In the genomic region with DNA sequence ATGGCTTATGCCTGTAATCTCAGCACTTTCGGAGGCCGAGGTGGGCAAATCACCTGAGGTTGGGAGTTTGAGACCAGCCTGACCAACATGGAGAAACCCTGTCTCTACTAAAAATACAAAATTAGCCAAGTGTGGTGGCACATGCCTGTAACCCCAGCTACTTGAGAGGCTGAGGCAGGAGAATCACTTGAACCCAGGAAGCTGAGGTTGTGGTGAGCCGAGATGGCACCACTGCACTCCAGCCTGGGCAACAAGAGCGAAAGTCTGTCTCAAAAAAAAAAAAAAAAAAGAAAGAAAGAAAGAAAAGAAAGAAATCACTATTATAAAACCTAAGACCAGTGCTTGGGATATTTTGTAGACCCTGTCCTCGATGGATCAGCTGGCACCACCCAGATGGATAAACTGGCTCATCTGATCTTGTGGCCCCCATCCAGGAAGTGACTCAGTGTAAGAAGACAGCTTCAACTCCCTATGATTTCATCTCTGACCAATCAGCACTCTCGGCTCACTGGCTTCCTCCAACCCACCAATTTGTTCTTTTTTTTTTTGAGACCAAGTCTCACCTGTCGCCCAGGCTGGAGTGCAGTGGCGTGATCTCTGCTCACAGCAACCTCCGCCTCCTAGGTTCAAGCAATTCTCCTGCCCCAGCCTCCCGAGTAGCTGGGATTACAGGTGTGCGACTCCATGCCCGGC, we compare ENCODE assay signal across 1 cellular context.
TF ChIP-seq lines count a peak whose summit lies in the region.

No MANE protein-coding gene starts in this region.

TF ChIP-seq in SK-N-SH, 30 proteins besides CTCF, POLR2A, EP300 and RAD21:
- TF ChIP-seq NFIC (IDR thresholded peaks at IDR 0.05; ENCODE audit: borderline replicate concordance) (0 out of 2 replicates have a peak, but pooled peaks have one; percentile 33), JUND (IDR thresholded peaks at IDR 0.05) (peak; percentile 42), ELF1 (IDR thresholded peaks at IDR 0.05) (0 out of 2 replicates have a peak, but pooled peaks have one; percentile 10), PBX3 (IDR thresholded peaks at IDR 0.05) (peak; percentile 56), TCF12 (IDR thresholded peaks at IDR 0.05) (peak; percentile 15; the same call in 1 of the 2 replicates), FOSL2 (IDR thresholded peaks at IDR 0.05; ENCODE audit: borderline replicate concordance, low read depth) (peak; percentile 51; the same call in 1 of the 2 replicates)
